Comparison of ENCODE assay signal across 15 cellular contexts in genomic region chr20:45409531-45410272, GRCh38. TPM values are rescaled to one million over a fixed set of nuclear protein-coding genes. Genes with fewer than 3 reads are reported as not detected.
"Had no signal": no experiment of that assay in that cellular context is flagged by ENCODE, and none has a peak within 500 bp of the region (broad histone marks: within the 10 kb centered on the region; RNA-seq: fewer than 3 reads in every experiment).

No MANE protein-coding gene starts in this region.

- H3K9me3 ChIP-seq: SJCRH30, spleen had no signal

- H3K27me3 ChIP-seq: SJCRH30 had no signal

- H3K4me1 ChIP-seq: SJCRH30 had no signal

- DNase-seq: activated CD4-positive, alpha-beta memory T cell treated with anti-CD3 and anti-CD28 coated beads for 36 hours; activated effector memory CD4-positive, alpha-beta T cell treated with anti-CD3 and anti-CD28 coated beads, Interleukin-2, amount 50 U/mL, for 16 hours; activated naive CD8-positive, alpha-beta T cell treated with anti-CD3 and anti-CD28 coated beads, Interleukin-2, amount 10 ng/mL, durations not matched to agents 7 days and 5 days; activated T-cell treated with anti-CD3 and anti-CD28 coated beads, Interleukin-2, amount 50 U/mL, for 4 hours; effector memory CD4-positive, alpha-beta T cell; mammary epithelial cell; SJCRH30; spleen; stimulated activated CD4-positive, alpha-beta T cell treated with anti-CD3 and anti-CD28 coated beads, Interleukin-1b, Interleukin-23, amount 100 ng/mL, for 48 hours; SW 1271 had no signal

- H3K27ac ChIP-seq: SJCRH30 had no signal

- H3K4me3 ChIP-seq: SJCRH30, spleen had no signal

- ATAC-seq: activated T-cell treated with anti-CD3 and anti-CD28 coated beads, Interleukin-2, amount 50 U/mL, for 4 hours; natural killer cell treated with Interleukin-12 subunit alpha and Interleukin-12 subunit beta and Interleukin-15 and Interleukin-18, amount 100 ng/mL, for 72 hours had no signal

- H3K36me3 ChIP-seq: SJCRH30 had no signal

RNA-seq across cellular contexts. Expression of gene TP53TG5, which starts 31.6 kb away (rescaled TPM):
- total RNA-seq: activated naive CD8-positive, alpha-beta T cell treated with anti-CD3 and anti-CD28 coated beads, Interleukin-2, amount 10 ng/mL, durations not matched to agents 7 days and 5 days; activated T-cell treated with anti-CD3 and anti-CD28 coated beads, Interleukin-2, amount 50 U/mL, for 4 hours; bronchial epithelial cell; mammary epithelial cell; mucosa of gallbladder; natural killer cell treated with Interleukin-12 subunit alpha and Interleukin-12 subunit beta and Interleukin-15 and Interleukin-18, amount 100 ng/mL, for 72 hours; SJCRH30 had no signal
- polyA plus RNA-seq: aorta, mammary epithelial cell had no signal

RNA-seq across cellular contexts. Expression of gene WFDC2, which starts 59.9 kb away (rescaled TPM):
- total RNA-seq: activated naive CD8-positive, alpha-beta T cell treated with anti-CD3 and anti-CD28 coated beads, Interleukin-2, amount 10 ng/mL, durations not matched to agents 7 days and 5 days; bronchial epithelial cell; natural killer cell treated with Interleukin-12 subunit alpha and Interleukin-12 subunit beta and Interleukin-15 and Interleukin-18, amount 100 ng/mL, for 72 hours; urinary bladder had no signal
